24 cellular contexts compared by ENCODE assay signal in the genomic region with DNA sequence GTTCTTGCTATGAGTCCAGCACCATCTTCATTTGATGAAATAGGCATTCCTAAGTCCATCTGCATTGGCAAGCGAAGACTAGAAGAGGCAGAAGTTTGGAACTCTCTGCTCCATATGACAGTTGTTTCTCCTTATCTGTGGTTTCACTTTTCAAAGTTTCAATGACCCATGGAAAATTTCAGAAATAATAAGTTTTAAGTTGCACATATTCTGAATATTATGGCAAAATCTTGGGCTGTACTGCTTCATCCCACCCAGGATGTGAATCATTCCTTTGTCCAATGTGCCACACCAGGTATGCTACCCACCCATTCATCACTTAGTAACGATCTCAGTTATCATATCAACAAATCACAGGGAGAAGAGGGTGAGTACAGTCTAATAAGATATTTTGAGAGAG.
"Had no signal": no experiment of that assay in that cellular context is flagged by ENCODE, and none has a peak within 500 bp of the region (broad histone marks: within the 10 kb centered on the region; RNA-seq: fewer than 3 reads in every experiment).

No MANE protein-coding gene starts in this region.

- H3K4me3 ChIP-seq: cardiac muscle cell, dorsolateral prefrontal cortex, gastrocnemius medialis, heart left ventricle, pancreas, smooth muscle cell, suprapubic skin, transverse colon, vagina had no signal

- DNase-seq: activated CD4-positive, alpha-beta memory T cell treated with anti-CD3 and anti-CD28 coated beads, Interleukin-2, amount 10 ng/mL, durations not matched to agents 7 days and 5 days; activated CD4-positive, alpha-beta T cell treated with anti-CD3 and anti-CD28 coated beads for 48 hours; activated CD4-positive, CD25-positive, alpha-beta regulatory T cell; activated CD8-positive, alpha-beta memory T cell treated with anti-CD3 and anti-CD28 coated beads, Interleukin-2, amount 10 ng/mL, durations not matched to agents 7 days and 5 days; activated naive CD4-positive, alpha-beta T cell; activated naive CD8-positive, alpha-beta T cell treated with anti-CD3 and anti-CD28 coated beads, Interleukin-2, amount 10 ng/mL, durations not matched to agents 7 days and 5 days; dorsolateral prefrontal cortex; gastrocnemius medialis; heart left ventricle; immature natural killer cell; left cardiac atrium; naive thymus-derived CD8-positive, alpha-beta T cell; pancreas; stimulated activated CD4-positive, alpha-beta T cell treated with anti-CD3 and anti-CD28 coated beads, Interleukin-4, amount 100 ng/mL, for 1 hour; stimulated activated naive CD8-positive, alpha-beta T cell treated with anti-CD3 and anti-CD28 coated beads, Interleukin-15, amount 100 ng/mL, for 72 hours; T1000; transverse colon had no signal

- ATAC-seq: activated CD8-positive, alpha-beta memory T cell treated with anti-CD3 and anti-CD28 coated beads, Interleukin-2, amount 10 ng/mL, durations not matched to agents 7 days and 5 days; activated T-helper 17 cell treated with anti-CD3 and anti-CD28 coated beads, Interleukin-2, amount 50 U/mL, for 72 hours; gastrocnemius medialis; heart left ventricle; left cardiac atrium; naive thymus-derived CD8-positive, alpha-beta T cell; pancreas; sciatic nerve; stimulated activated naive CD8-positive, alpha-beta T cell treated with anti-CD3 and anti-CD28 coated beads, Interleukin-15, amount 100 ng/mL, for 72 hours had no signal

- FAIRE-seq: colon, pancreas had no signal
